ENCODE assay signal across 23 cellular contexts in genomic region chr22:19709063-19709769, GRCh38. TPM values are rescaled to one million over a fixed set of nuclear protein-coding genes. Genes with fewer than 3 reads are reported as not detected.
DNase-seq lines count a peak whose midpoint lies in the region; FAIRE-seq and TF ChIP-seq lines count a peak whose summit lies in the region.
"Had no signal": no experiment of that assay in that cellular context is flagged by ENCODE, and none has a peak within 500 bp of the region (broad histone marks: within the 10 kb centered on the region; RNA-seq: fewer than 3 reads in every experiment).

No MANE protein-coding gene starts in this region.

- H3K18ac ChIP-seq in H9 (ENCODE audit: insufficient read length, low read depth, low read length) (no peak overlapping the region), mesendoderm (ENCODE audit: low read length) (no peak overlapping the region)

- H2AFZ ChIP-seq in H9 (ENCODE audit: low read length), result no peak overlapping the region

- no peaks in the 10 kb centered on the region; a peak in 1 of 5 replicates for H3K9me3 Mint-ChIP-seq in H9
- H3K9me3 Mint-ChIP-seq in endodermal cell, result no peaks in the 10 kb centered on the region
- H3K9me3 Mint-ChIP-seq: activated naive CD8-positive, alpha-beta T cell treated with anti-CD3 and anti-CD28 coated beads for 36 hours; activated T-cell treated with anti-CD3 and anti-CD28 coated beads, Interleukin-2, amount 50 U/mL, for 72 hours had no signal

- H2BK12ac ChIP-seq in H9 (ENCODE audit: insufficient read length, low read depth, low read length), result no peak overlapping the region

- no peak overlapping the region for H2BK15ac ChIP-seq in H9 (ENCODE audit: low read depth, low read length)
- H2BK15ac ChIP-seq in mesendoderm (replicated peaks; ENCODE audit: low read depth), result no peak overlapping the region

- no peak overlapping the region for H3K4me2 ChIP-seq in H9 (ENCODE audit: insufficient read depth, insufficient read length, low read length)
- no peak overlapping the region for H3K4me2 ChIP-seq in mesendoderm (ENCODE audit: low read length)

- peaks cover 34 to 37% of the 10 kb centered on the region in 2 experiments for H3K4me1 Mint-ChIP-seq in H9
- peaks cover 10% of the 10 kb centered on the region for H3K4me1 Mint-ChIP-seq in endodermal cell
- H3K4me1 Mint-ChIP-seq: activated naive CD8-positive, alpha-beta T cell treated with anti-CD3 and anti-CD28 coated beads for 36 hours had no signal

- no peak overlapping the region for H3K4me3 Mint-ChIP-seq in H9
- H3K4me3 Mint-ChIP-seq in endodermal cell, result no peak overlapping the region
- H3K4me3 Mint-ChIP-seq: activated naive CD8-positive, alpha-beta T cell treated with anti-CD3 and anti-CD28 coated beads for 36 hours; activated T-cell treated with anti-CD3 and anti-CD28 coated beads, Interleukin-2, amount 50 U/mL, for 72 hours had no signal

- H3K36me3 Mint-ChIP-seq in H9 (ENCODE audit: insufficient read depth in 1 of 3, low read depth in 3 of 3) (no peaks in the 10 kb centered on the region), endodermal cell (ENCODE audit: low read depth) (no peaks in the 10 kb centered on the region)
- H3K36me3 Mint-ChIP-seq: activated naive CD8-positive, alpha-beta T cell treated with anti-CD3 and anti-CD28 coated beads for 36 hours had no signal

- H3K9ac ChIP-seq in H9 (ENCODE audit: extremely low read depth, insufficient read length, low read length) (no peak overlapping the region), endodermal cell (ENCODE audit: extremely low read depth, low read length, poor library complexity, severe bottlenecking) (no peak overlapping the region), mesendoderm (ENCODE audit: low read length) (no peak overlapping the region)

- intact Hi-C loops in breast epithelium (cut with DNase I; ENCODE audit: low total_unique reads), result no loop called here

- no peaks in the 10 kb centered on the region for H3K36me3 ChIP-seq in endodermal cell (ENCODE audit: control insufficient read depth, insufficient read depth, low read length)
- H3K36me3 ChIP-seq in mesendoderm (ENCODE audit: control insufficient read depth, insufficient read depth, low read length), result no peaks in the 10 kb centered on the region
- no peaks in the 10 kb centered on the region for H3K36me3 ChIP-seq in breast epithelium
- H3K36me3 ChIP-seq: colonic mucosa, HAP-1, tibial artery had no signal

- H3K23ac ChIP-seq in H9 (ENCODE audit: insufficient read length, low read depth, low read length), result no peak overlapping the region
- H3K23ac ChIP-seq in mesendoderm (ENCODE audit: low read length), result no peak overlapping the region

- no peak for TF ChIP-seq CTCF in H9 (conservative IDR thresholded peaks at IDR 0.05)
- no peak for TF ChIP-seq CTCF in endodermal cell (conservative IDR thresholded peaks at IDR 0.05)
- TF ChIP-seq CTCF in breast epithelium (IDR thresholded peaks at IDR 0.05), result no peak

- H3K79me2 ChIP-seq in H9 (ENCODE audit: insufficient read depth, low read length), result no peaks in the 10 kb centered on the region
- H3K79me2 ChIP-seq in mesendoderm (ENCODE audit: control insufficient read depth, insufficient read depth, low read length), result no peaks in the 10 kb centered on the region

- no CpG with 5 or more reads among the region's 19 CpGs for WGBS in H9 (ENCODE audit: extremely low coverage, insufficient read length, low lambda C conversion rate)
- WGBS in endodermal cell (ENCODE audit: insufficient coverage in 1 of 2, insufficient read length in 1 of 2), 2 experiments, result 85 to 88% methylated on average over 17 to 19 of the region's 19 CpGs
- WGBS in mesendoderm (ENCODE audit: extremely low coverage, insufficient coverage, low lambda C conversion rate), result no CpG with 5 or more reads among the region's 19 CpGs

- no peaks in the 10 kb centered on the region for H4K20me1 ChIP-seq in H9 (ENCODE audit: control insufficient read depth, insufficient read depth, insufficient read length)

- H2BK120ac ChIP-seq in H9 (ENCODE audit: low read depth, low read length, poor library complexity, severe bottlenecking) (no peak overlapping the region), mesendoderm (ENCODE audit: low read depth, low read length) (no peak overlapping the region)

- no peak overlapping the region for H3T11ph ChIP-seq in H9 (ENCODE audit: low read length)

- H3K27ac Mint-ChIP-seq in H9 (no peak overlapping the region), endodermal cell (no peak overlapping the region)
- H3K27ac Mint-ChIP-seq: activated naive CD8-positive, alpha-beta T cell treated with anti-CD3 and anti-CD28 coated beads for 36 hours; activated T-cell treated with anti-CD3 and anti-CD28 coated beads, Interleukin-2, amount 50 U/mL, for 72 hours had no signal

- H2BK20ac ChIP-seq in H9 (ENCODE audit: low read depth, low read length, poor library complexity, severe bottlenecking), result no peak overlapping the region

- H3K4me3 ChIP-seq in endodermal cell (ENCODE audit: low read length), result no peak overlapping the region
- H3K4me3 ChIP-seq in mesendoderm (ENCODE audit: low read length), result no peak overlapping the region
- no peak overlapping the region for H3K4me3 ChIP-seq in breast epithelium
- H3K4me3 ChIP-seq: colonic mucosa, HAP-1, SK-N-MC, tibial artery had no signal

- H3K27ac ChIP-seq in H9 (ENCODE audit: insufficient read length, low read depth, low read length) (no peak overlapping the region), endodermal cell (ENCODE audit: low read depth, low read length) (no peak overlapping the region), mesendoderm (ENCODE audit: low read depth, low read length) (no peak overlapping the region), breast epithelium (no peak overlapping the region)
- H3K27ac ChIP-seq: colonic mucosa, SK-N-MC, tibial artery had no signal

- H3K27me3 ChIP-seq in H9 (ENCODE audit: insufficient read depth, low read length), result no peaks in the 10 kb centered on the region
- peaks cover 20% of the 10 kb centered on the region for H3K27me3 ChIP-seq in endodermal cell (ENCODE audit: control insufficient read depth, insufficient read depth, low read length, poor library complexity, severe bottlenecking)
- no peaks in the 10 kb centered on the region for H3K27me3 ChIP-seq in mesendoderm (ENCODE audit: insufficient read depth, low read length, poor library complexity)
- H3K27me3 ChIP-seq in breast epithelium, result no peaks in the 10 kb centered on the region

- FAIRE-seq in urothelium cell line (lab: Jason Lieb, UNC), result peak; percentile 9
- FAIRE-seq: G401.6 had no signal

- H4K5ac ChIP-seq in H9 (ENCODE audit: insufficient read length, low read depth, low read length), result no peak overlapping the region
- no peak overlapping the region for H4K5ac ChIP-seq in mesendoderm (ENCODE audit: low read length)

- no peaks in the 10 kb centered on the region for H3K23me2 ChIP-seq in H9 (ENCODE audit: insufficient read length, low read depth, low read length, poor library complexity, severe bottlenecking)

- H3K27me3 Mint-ChIP-seq in H9 (ENCODE audit: low read depth) (peaks cover 73% of the 10 kb centered on the region), endodermal cell (ENCODE audit: insufficient read depth) (peaks cover 21% of the 10 kb centered on the region)

- no peaks in the 10 kb centered on the region for H3K9me3 ChIP-seq in H9 (ENCODE audit: control insufficient read depth, low read depth, low read length)
- no peaks in the 10 kb centered on the region for H3K9me3 ChIP-seq in endodermal cell (ENCODE audit: control insufficient read depth, low read length)
- H3K9me3 ChIP-seq in breast epithelium, result no peaks in the 10 kb centered on the region
- H3K9me3 ChIP-seq: colonic mucosa, HAP-1, tibial artery had no signal

- no peak overlapping the region for H4K91ac ChIP-seq in H9 (ENCODE audit: insufficient read length, low read depth, low read length)

- no peak for TF ChIP-seq POLR2A in breast epithelium (IDR thresholded peaks at IDR 0.05)

- H4K8ac ChIP-seq in H9 (replicated peaks; ENCODE audit: insufficient read length, low read depth, low read length) (no peak overlapping the region), mesendoderm (ENCODE audit: low read depth, low read length) (no peak overlapping the region)

- H3K56ac ChIP-seq in H9 (ENCODE audit: insufficient read length, low read depth, low read length), result no peak overlapping the region
- peak overlapping the region; percentile 58 for H3K56ac ChIP-seq in mesendoderm (ENCODE audit: low read length)

- no peaks in the 10 kb centered on the region for H3K79me1 ChIP-seq in H9 (ENCODE audit: insufficient read depth, low read depth, low read length, poor library complexity, severe bottlenecking)
- no peaks in the 10 kb centered on the region for H3K79me1 ChIP-seq in mesendoderm (ENCODE audit: low read length)

- no peak overlapping the region; the same call in 1 of the 2 replicates for H3K14ac ChIP-seq in H9 (ENCODE audit: insufficient read depth, low read length)

- DNase-seq in H9, result peak; percentile 28
- peak; percentile 50 for DNase-seq in endodermal cell
- DNase-seq in mesendoderm, result no peak
- DNase-seq in urothelium cell line (ENCODE audit: low spot score), result no peak
- DNase-seq in breast epithelium (ENCODE audit: low spot score in 2 of 2), result no peak
- no peak for DNase-seq in DMS153 treated with DMSO at 0.1 percent for 48 hours (lab: John Stamatoyannopoulos, UW; ENCODE audit: unreplicated experiment)
- DNase-seq in EL, result no peak
- DNase-seq: activated CD4-positive, CD25-positive, alpha-beta regulatory T cell treated with anti-CD3 and anti-CD28 coated beads, Interleukin-2, amount 50 U/mL, for 72 hours; activated naive CD8-positive, alpha-beta T cell treated with anti-CD3 and anti-CD28 coated beads for 36 hours; activated T-cell treated with anti-CD3 and anti-CD28 coated beads, Interleukin-2, amount 50 U/mL, for 72 hours; AML-193; colonic mucosa; kidney glomerular epithelial cell; midbrain; NCI-H1436 treated with DMSO at 0.1 percent for 48 hours; NCI-H748 treated with DMSO at 0.1 percent for 48 hours; PC-3 had no signal

- H2AK5ac ChIP-seq in H9 (ENCODE audit: insufficient read length, low read length), result no peak overlapping the region
- no peak overlapping the region for H2AK5ac ChIP-seq in mesendoderm (ENCODE audit: low read length)

- H3K4me1 ChIP-seq in H9 (ENCODE audit: insufficient read depth, low read length), result peaks cover 7% of the 10 kb centered on the region; the same call in 1 of the 2 replicates
- peaks cover 7% of the 10 kb centered on the region for H3K4me1 ChIP-seq in endodermal cell (ENCODE audit: control insufficient read depth, insufficient read depth, low read length)
- H3K4me1 ChIP-seq in mesendoderm (ENCODE audit: control insufficient read depth, low read depth, low read length), result peaks cover 14% of the 10 kb centered on the region
- no peaks in the 10 kb centered on the region for H3K4me1 ChIP-seq in breast epithelium
- H3K4me1 ChIP-seq: colonic mucosa had no signal

- no peak overlapping the region for H3K4ac ChIP-seq in H9 (ENCODE audit: low read depth, low read length)
- H3K4ac ChIP-seq in mesendoderm (ENCODE audit: low read depth, low read length), result no peak overlapping the region

- H2BK5ac ChIP-seq in H9 (ENCODE audit: insufficient read length, low read length) (no peak overlapping the region), mesendoderm (ENCODE audit: low read length) (no peak overlapping the region)

RNA-seq across cellular contexts. Expression of gene SEPTIN5, which starts 5.1 kb away (rescaled TPM):
- total RNA-seq in H9 (2021), result 17.7 and 17.8 TPM in 2 replicates
- total RNA-seq in endodermal cell, result 10 to 100 TPM in 1 of 2 donors, 1 to 10 TPM in 1; 9.8 to 20.0 TPM
- 45.2 TPM for polyA plus RNA-seq in endodermal cell (2013, experiment 1 of 2)
- polyA plus RNA-seq in endodermal cell (2013, experiment 2 of 2), result 45.0 TPM
- 6.2 TPM for polyA plus RNA-seq in mesendoderm (2013, experiment 1 of 2)
- polyA plus RNA-seq in mesendoderm (2013, experiment 2 of 2), result 5.7 TPM
- total RNA-seq in breast epithelium, result 10 to 100 TPM in 2 of 3 donors, 1 to 10 TPM in 1; 5.4 to 33.8 (median 18.4) TPM

RNA-seq across cellular contexts. Expression of gene GP1BB, which starts 14.1 kb away (rescaled TPM):
- total RNA-seq in H9 (2021) (2.4 and 3.4 TPM in 2 replicates), endodermal cell (under 1 TPM; 0.48 to 0.62 TPM), breast epithelium (1 to 10 TPM; 1.3 to 6.2 (median 2.9) TPM)
- polyA plus RNA-seq in endodermal cell (2013, experiment 1 of 2), result 4.2 TPM
- 5.0 TPM for polyA plus RNA-seq in endodermal cell (2013, experiment 2 of 2)
- 0.52 TPM for polyA plus RNA-seq in mesendoderm (2013, experiment 1 of 2)
- polyA plus RNA-seq in mesendoderm (2013, experiment 2 of 2), result 0.45 TPM
- total RNA-seq: activated naive CD8-positive, alpha-beta T cell treated with anti-CD3 and anti-CD28 coated beads for 36 hours had no signal

RNA-seq across cellular contexts. Expression of gene TBX1, which starts 51.4 kb away (rescaled TPM):
- total RNA-seq in H9 (2021), result 2.2 and 2.5 TPM in 2 replicates
- 1 to 10 TPM in 1 of 2 donors, not detected in 1; 1.3 TPM for total RNA-seq in endodermal cell
- 0.75 TPM for polyA plus RNA-seq in endodermal cell (2013, experiment 1 of 2)
- 1.2 TPM for polyA plus RNA-seq in endodermal cell (2013, experiment 2 of 2)
- polyA plus RNA-seq in mesendoderm (2013, experiment 1 of 2), result 0.03 TPM
- polyA plus RNA-seq in mesendoderm (2013, experiment 2 of 2), result 0.10 TPM
- 1 to 10 TPM in 2 of 3 donors, under 1 TPM in 1; 0.96 to 9.2 (median 2.9) TPM for total RNA-seq in breast epithelium
- total RNA-seq: activated CD8-positive, alpha-beta memory T cell treated with anti-CD3 and anti-CD28 coated beads for 36 hours; activated naive CD8-positive, alpha-beta T cell treated with anti-CD3 and anti-CD28 coated beads for 36 hours had no signal
- polyA plus RNA-seq: neural cell had no signal

Comparison
In these comparisons a context has a peak if more than half of its experiments do, and no peak if none do; other contexts are left out.
1. DNase-seq: peak in H9 (single experiment) and endodermal cell (single experiment); none in mesendoderm (single experiment), urothelium cell line (single experiment), breast epithelium (0 of 2), DMS153 treated with DMSO at 0.1 percent for 48 hours (single experiment) and EL (single experiment).